In the genomic region with DNA sequence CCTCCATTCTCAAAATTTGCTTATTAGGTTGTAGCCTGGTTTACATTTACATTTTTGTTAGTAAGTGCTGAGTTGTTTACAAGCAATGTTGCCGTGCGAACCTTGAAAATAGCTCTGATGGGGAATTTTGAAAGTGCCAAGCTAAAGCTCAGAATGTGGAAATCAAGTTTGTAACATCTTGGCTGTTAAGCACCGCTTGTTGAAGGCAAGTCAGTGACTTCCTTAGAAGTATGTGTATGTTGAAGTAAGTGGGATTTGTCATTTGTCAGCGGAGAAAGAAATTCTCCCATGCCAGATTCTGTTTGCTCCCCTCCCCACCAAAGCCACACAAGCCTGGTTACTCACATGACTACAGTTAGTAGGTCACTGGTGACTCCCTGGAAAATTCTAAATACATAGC, we compare ENCODE assay signal across 17 cellular contexts.
"Had no signal": no experiment of that assay in that cellular context is flagged by ENCODE, and none has a peak within 500 bp of the region (broad histone marks: within the 10 kb centered on the region; RNA-seq: fewer than 3 reads in every experiment).

No MANE protein-coding gene starts in this region.

- FAIRE-seq: islet of Langerhans, pancreas, small intestine had no signal

- H3K27ac ChIP-seq: colonic mucosa, foreskin keratinocyte, hepatocyte, pancreas, tibial artery, upper lobe of left lung, uterus had no signal

- H3K4me3 ChIP-seq: colonic mucosa, hepatocyte, pancreas, tibial artery, upper lobe of left lung, uterus had no signal

- H2AFZ ChIP-seq: hepatocyte had no signal

- H3K4me1 ChIP-seq: colonic mucosa, foreskin keratinocyte, tibial artery, uterus had no signal

- H3K4me2 ChIP-seq: hepatocyte had no signal

- H3K27me3 ChIP-seq: colonic mucosa, foreskin keratinocyte, hepatocyte, pancreas, tibial artery, upper lobe of left lung, uterus had no signal

- DNase-seq: colonic mucosa; effector CD4-positive, alpha-beta T cell; foreskin keratinocyte; head of caudate nucleus; kidney glomerular epithelial cell; midbrain; occipital lobe; small intestine; stimulated activated CD4-positive, alpha-beta T cell treated with anti-CD3 and anti-CD28 coated beads, Interleukin-2, amount 100 ng/mL, for 48 hours; stimulated activated CD8-positive, alpha-beta memory T cell treated with anti-CD3 and anti-CD28 coated beads, Interleukin-4, amount 100 ng/mL, for 48 hours; stimulated activated naive CD8-positive, alpha-beta T cell treated with anti-CD3 and anti-CD28 coated beads, Interleukin-15, Interleukin-2, amounts not matched to agents 100 U/mL and 50 U/mL, for 24 hours; tibial artery; upper lobe of left lung; uterus had no signal

- H3K9me3 ChIP-seq: colonic mucosa, pancreas, tibial artery, upper lobe of left lung, uterus had no signal

- H3K36me3 ChIP-seq: colonic mucosa, pancreas, tibial artery, upper lobe of left lung, uterus had no signal

- H3K79me2 ChIP-seq: hepatocyte had no signal
